ENCODE assay signal across 17 cellular contexts in genomic region chr17:81416612-81417011, GRCh38. TPM values are rescaled to one million over a fixed set of nuclear protein-coding genes. Genes with fewer than 3 reads are reported as not detected.
DNase-seq lines count a peak whose midpoint lies in the region; ATAC-seq and TF ChIP-seq lines count a peak whose summit lies in the region.
"Had no signal": no experiment of that assay in that cellular context is flagged by ENCODE, and none has a peak within 500 bp of the region (broad histone marks: within the 10 kb centered on the region; RNA-seq: fewer than 3 reads in every experiment).

No MANE protein-coding gene starts in this region.

- no peaks in the 10 kb centered on the region for H3K36me3 ChIP-seq in stomach
- H3K36me3 ChIP-seq: brain microvascular endothelial cell had no signal

- TF ChIP-seq CTCF in stomach (IDR thresholded peaks at IDR 0.05) = no peak

- H3K4me3 ChIP-seq in stomach = no peak overlapping the region

- H3K9me3 ChIP-seq in stomach = no peaks in the 10 kb centered on the region

- ATAC-seq in HG03025 (IDR thresholded peaks at IDR 0.05; ENCODE audit: low FRiP score, unreplicated experiment) = no peak
- ATAC-seq in HG02623 (IDR thresholded peaks at IDR 0.05; ENCODE audit: unreplicated experiment) = no peak
- ATAC-seq: activated CD8-positive, alpha-beta memory T cell treated with anti-CD3 and anti-CD28 coated beads, Interleukin-2, amount 10 ng/mL, durations not matched to agents 7 days and 5 days; PC-3 had no signal

- no peak for TF ChIP-seq POLR2A in stomach (IDR thresholded peaks at IDR 0.05)

- H3K4me1 ChIP-seq in stomach = peaks cover 57 to 72% (median 68%) of the 10 kb centered on the region in 4 donors

- DNase-seq in DMS79 treated with DMSO at 0.1 percent for 48 hours (lab: John Stamatoyannopoulos, UW) = peak; percentile 36
- peak; percentile 65 for DNase-seq in NCI-H1105 treated with DMSO at 0.1 percent for 48 hours (lab: John Stamatoyannopoulos, UW)
- DNase-seq in cerebellar nuclear complex (lab: John Stamatoyannopoulos, UW) = peak; percentile 65 to 85
- no peak for DNase-seq in stomach
- DNase-seq in GM19240 (ENCODE audit: insufficient read length, low spot score) = no peak
- DNase-seq: activated B cell treated with CpG ODN at 0.5 μM for 24 hours; activated CD8-positive, alpha-beta memory T cell treated with anti-CD3 and anti-CD28 coated beads, Interleukin-2, amount 10 ng/mL, durations not matched to agents 7 days and 5 days; activated naive CD4-positive, alpha-beta T cell; brain microvascular endothelial cell; endodermal cell; Karpas-422; kidney; NCI-H1930; stimulated activated CD4-positive, alpha-beta T cell treated with anti-CD3 and anti-CD28 coated beads, Interleukin-15, amount 100 ng/mL, for 24 hours had no signal

- intact Hi-C loops in stomach (cut with DNase I; ENCODE audit: low total_unique reads) = no loop called here

- peaks cover 0 to 8% (median 0%) of the 10 kb centered on the region in 3 donors for H3K27me3 ChIP-seq in stomach
- H3K27me3 ChIP-seq: brain microvascular endothelial cell had no signal

- H3K27ac ChIP-seq in stomach = peak overlapping the region in 4 of 5 donors; percentile 86 to 95 (median 92)
- H3K27ac ChIP-seq: brain microvascular endothelial cell had no signal

- no peak for TF ChIP-seq EP300 in stomach (IDR thresholded peaks at IDR 0.05)

- 48 to 65% (median 53%) methylated on average over 8 to 10 of the region's 10 CpGs; no CpG with 5 or more reads in 1 of the 5 donors for WGBS in stomach, 5 donors

RNA-seq across cellular contexts. Expression of gene BAHCC1, which starts 21.4 kb away (rescaled TPM):
- 10 to 100 TPM in 4 of 5 donors, 1 to 10 TPM in 1; 8.6 to 56.2 (median 15.2) TPM for total RNA-seq in stomach
- polyA plus RNA-seq in stomach = 1 to 10 TPM; 4.9 to 6.6 (median 5.1) TPM

Comparison
In these comparisons a context has a peak if more than half of its experiments do, and no peak if none do; other contexts are left out.
1. DNase-seq: peak in DMS79 treated with DMSO at 0.1 percent for 48 hours (single experiment), NCI-H1105 treated with DMSO at 0.1 percent for 48 hours (single experiment) and cerebellar nuclear complex (2 of 2); none in stomach (single experiment) and GM19240 (single experiment).